In genomic region chr22:38056969-38057841, GRCh38 we compare ENCODE assay signal across 1 cellular context.
TF ChIP-seq lines count a peak whose summit lies in the region.

TSS of gene PICK1 (plus strand) at chr22:38057404. CDS start at chr22:38057810, 406 bp downstream.

TF ChIP-seq in HepG2, 621 proteins besides CTCF, POLR2A, EP300 and RAD21 (continued from another document):
- TF ChIP-seq, protein P1, sequence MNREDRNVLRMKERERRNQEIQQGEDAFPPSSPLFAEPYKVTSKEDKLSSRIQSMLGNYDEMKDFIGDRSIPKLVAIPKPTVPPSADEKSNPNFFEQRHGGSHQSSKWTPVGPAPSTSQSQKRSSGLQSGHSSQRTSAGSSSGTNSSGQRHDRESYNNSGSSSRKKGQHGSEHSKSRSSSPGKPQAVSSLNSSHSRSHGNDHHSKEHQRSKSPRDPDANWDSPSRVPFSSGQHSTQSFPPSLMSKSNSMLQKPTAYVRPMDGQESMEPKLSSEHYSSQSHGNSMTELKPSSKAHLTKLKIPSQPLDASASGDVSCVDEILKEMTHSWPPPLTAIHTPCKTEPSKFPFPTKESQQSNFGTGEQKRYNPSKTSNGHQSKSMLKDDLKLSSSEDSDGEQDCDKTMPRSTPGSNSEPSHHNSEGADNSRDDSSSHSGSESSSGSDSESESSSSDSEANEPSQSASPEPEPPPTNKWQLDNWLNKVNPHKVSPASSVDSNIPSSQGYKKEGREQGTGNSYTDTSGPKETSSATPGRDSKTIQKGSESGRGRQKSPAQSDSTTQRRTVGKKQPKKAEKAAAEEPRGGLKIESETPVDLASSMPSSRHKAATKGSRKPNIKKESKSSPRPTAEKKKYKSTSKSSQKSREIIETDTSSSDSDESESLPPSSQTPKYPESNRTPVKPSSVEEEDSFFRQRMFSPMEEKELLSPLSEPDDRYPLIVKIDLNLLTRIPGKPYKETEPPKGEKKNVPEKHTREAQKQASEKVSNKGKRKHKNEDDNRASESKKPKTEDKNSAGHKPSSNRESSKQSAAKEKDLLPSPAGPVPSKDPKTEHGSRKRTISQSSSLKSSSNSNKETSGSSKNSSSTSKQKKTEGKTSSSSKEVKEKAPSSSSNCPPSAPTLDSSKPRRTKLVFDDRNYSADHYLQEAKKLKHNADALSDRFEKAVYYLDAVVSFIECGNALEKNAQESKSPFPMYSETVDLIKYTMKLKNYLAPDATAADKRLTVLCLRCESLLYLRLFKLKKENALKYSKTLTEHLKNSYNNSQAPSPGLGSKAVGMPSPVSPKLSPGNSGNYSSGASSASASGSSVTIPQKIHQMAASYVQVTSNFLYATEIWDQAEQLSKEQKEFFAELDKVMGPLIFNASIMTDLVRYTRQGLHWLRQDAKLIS (CRISPR knock-in tag; IDR thresholded peaks at IDR 0.05), result no peak
- no peak for TF ChIP-seq ZBTB39 (CRISPR knock-in tag; IDR thresholded peaks at IDR 0.05)
- TF ChIP-seq ETV6 (CRISPR knock-in tag; conservative IDR thresholded peaks at IDR 0.05), result 0 out of 2 replicates have a peak, but pooled peaks have one; percentile 55
- peak; percentile 50; the same call in 1 of the 2 replicates for TF ChIP-seq SMAD3 (CRISPR knock-in tag; IDR thresholded peaks at IDR 0.05)
- TF ChIP-seq ZNF672 (CRISPR knock-in tag; IDR thresholded peaks at IDR 0.05), result no peak
- TF ChIP-seq, protein P2, sequence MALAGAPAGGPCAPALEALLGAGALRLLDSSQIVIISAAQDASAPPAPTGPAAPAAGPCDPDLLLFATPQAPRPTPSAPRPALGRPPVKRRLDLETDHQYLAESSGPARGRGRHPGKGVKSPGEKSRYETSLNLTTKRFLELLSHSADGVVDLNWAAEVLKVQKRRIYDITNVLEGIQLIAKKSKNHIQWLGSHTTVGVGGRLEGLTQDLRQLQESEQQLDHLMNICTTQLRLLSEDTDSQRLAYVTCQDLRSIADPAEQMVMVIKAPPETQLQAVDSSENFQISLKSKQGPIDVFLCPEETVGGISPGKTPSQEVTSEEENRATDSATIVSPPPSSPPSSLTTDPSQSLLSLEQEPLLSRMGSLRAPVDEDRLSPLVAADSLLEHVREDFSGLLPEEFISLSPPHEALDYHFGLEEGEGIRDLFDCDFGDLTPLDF (CRISPR knock-in tag; IDR thresholded peaks at IDR 0.05), result peak; percentile 34; the same call in 1 of the 2 replicates
- peak; percentile 54 for TF ChIP-seq ZMYM4 (CRISPR knock-in tag; IDR thresholded peaks at IDR 0.05)
- no peak for TF ChIP-seq ZNF615 (CRISPR knock-in tag; IDR thresholded peaks at IDR 0.05; ENCODE audit: borderline replicate concordance)
- peak; percentile 62; the same call in 1 of the 2 replicates for TF ChIP-seq ZNF776 (CRISPR knock-in tag; IDR thresholded peaks at IDR 0.05)
- TF ChIP-seq AHR (CRISPR knock-in tag; IDR thresholded peaks at IDR 0.05), result no peak
- TF ChIP-seq, protein P3, sequence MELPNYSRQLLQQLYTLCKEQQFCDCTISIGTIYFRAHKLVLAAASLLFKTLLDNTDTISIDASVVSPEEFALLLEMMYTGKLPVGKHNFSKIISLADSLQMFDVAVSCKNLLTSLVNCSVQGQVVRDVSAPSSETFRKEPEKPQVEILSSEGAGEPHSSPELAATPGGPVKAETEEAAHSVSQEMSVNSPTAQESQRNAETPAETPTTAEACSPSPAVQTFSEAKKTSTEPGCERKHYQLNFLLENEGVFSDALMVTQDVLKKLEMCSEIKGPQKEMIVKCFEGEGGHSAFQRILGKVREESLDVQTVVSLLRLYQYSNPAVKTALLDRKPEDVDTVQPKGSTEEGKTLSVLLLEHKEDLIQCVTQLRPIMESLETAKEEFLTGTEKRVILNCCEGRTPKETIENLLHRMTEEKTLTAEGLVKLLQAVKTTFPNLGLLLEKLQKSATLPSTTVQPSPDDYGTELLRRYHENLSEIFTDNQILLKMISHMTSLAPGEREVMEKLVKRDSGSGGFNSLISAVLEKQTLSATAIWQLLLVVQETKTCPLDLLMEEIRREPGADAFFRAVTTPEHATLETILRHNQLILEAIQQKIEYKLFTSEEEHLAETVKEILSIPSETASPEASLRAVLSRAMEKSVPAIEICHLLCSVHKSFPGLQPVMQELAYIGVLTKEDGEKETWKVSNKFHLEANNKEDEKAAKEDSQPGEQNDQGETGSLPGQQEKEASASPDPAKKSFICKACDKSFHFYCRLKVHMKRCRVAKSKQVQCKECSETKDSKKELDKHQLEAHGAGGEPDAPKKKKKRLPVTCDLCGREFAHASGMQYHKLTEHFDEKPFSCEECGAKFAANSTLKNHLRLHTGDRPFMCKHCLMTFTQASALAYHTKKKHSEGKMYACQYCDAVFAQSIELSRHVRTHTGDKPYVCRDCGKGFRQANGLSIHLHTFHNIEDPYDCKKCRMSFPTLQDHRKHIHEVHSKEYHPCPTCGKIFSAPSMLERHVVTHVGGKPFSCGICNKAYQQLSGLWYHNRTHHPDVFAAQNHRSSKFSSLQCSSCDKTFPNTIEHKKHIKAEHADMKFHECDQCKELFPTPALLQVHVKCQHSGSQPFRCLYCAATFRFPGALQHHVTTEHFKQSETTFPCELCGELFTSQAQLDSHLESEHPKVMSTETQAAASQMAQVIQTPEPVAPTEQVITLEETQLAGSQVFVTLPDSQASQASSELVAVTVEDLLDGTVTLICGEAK (IDR thresholded peaks at IDR 0.05), result peak; percentile 63; the same call in 1 of the 2 replicates
- TF ChIP-seq, protein P3 (CRISPR knock-in tag; IDR thresholded peaks at IDR 0.05), result peak; percentile 40; the same call in 1 of the 2 replicates
- peak; percentile 46; the same call in 1 of the 2 replicates for TF ChIP-seq CREB3 (CRISPR knock-in tag; IDR thresholded peaks at IDR 0.05)
- TF ChIP-seq CHD2 (IDR thresholded peaks at IDR 0.05; ENCODE audit: low read depth, low read length), result no peak
- TF ChIP-seq, protein P4, sequence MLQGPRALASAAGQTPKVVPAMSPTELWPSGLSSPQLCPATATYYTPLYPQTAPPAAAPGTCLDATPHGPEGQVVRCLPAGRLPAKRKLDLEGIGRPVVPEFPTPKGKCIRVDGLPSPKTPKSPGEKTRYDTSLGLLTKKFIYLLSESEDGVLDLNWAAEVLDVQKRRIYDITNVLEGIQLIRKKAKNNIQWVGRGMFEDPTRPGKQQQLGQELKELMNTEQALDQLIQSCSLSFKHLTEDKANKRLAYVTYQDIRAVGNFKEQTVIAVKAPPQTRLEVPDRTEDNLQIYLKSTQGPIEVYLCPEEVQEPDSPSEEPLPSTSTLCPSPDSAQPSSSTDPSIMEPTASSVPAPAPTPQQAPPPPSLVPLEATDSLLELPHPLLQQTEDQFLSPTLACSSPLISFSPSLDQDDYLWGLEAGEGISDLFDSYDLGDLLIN (CRISPR knock-in tag; IDR thresholded peaks at IDR 0.05; ENCODE audit: borderline replicate concordance), result 0 out of 2 replicates have a peak, but pooled peaks have one; percentile 51
- no peak for TF ChIP-seq POGK (CRISPR knock-in tag; conservative IDR thresholded peaks at IDR 0.05)
- no peak for TF ChIP-seq SP5 (CRISPR knock-in tag; IDR thresholded peaks at IDR 0.05; ENCODE audit: borderline replicate concordance, low read depth)
- TF ChIP-seq DMAP1 (CRISPR knock-in tag; IDR thresholded peaks at IDR 0.05), result peak; percentile 48; the same call in 1 of the 2 replicates
- TF ChIP-seq ZSCAN31 (CRISPR knock-in tag; IDR thresholded peaks at IDR 0.05; ENCODE audit: low read depth), result no peak
- peak; percentile 38; the same call in 1 of the 2 replicates for TF ChIP-seq FOXJ3 (CRISPR knock-in tag; IDR thresholded peaks at IDR 0.05; ENCODE audit: borderline replicate concordance)
- TF ChIP-seq ZNF770 (CRISPR knock-in tag; IDR thresholded peaks at IDR 0.05), result no peak
- no peak; the same call in 1 of the 2 replicates for TF ChIP-seq ZNF784 (CRISPR knock-in tag; IDR thresholded peaks at IDR 0.05; ENCODE audit: borderline replicate concordance)
- TF ChIP-seq MBD4 (IDR thresholded peaks at IDR 0.05; ENCODE audit: borderline replicate concordance, low read length), result no peak
- TF ChIP-seq PHB2 (IDR thresholded peaks at IDR 0.05; ENCODE audit: partially characterized antibody), result no peak
- TF ChIP-seq TFDP1 (CRISPR knock-in tag; IDR thresholded peaks at IDR 0.05; ENCODE audit: borderline replicate concordance), result 0 out of 2 replicates have a peak, but pooled peaks have one; percentile 12
- TF ChIP-seq ZSCAN29 (CRISPR knock-in tag; conservative IDR thresholded peaks at IDR 0.05), result no peak
